ENCODE assay signal across 5 cellular contexts in the genomic region with DNA sequence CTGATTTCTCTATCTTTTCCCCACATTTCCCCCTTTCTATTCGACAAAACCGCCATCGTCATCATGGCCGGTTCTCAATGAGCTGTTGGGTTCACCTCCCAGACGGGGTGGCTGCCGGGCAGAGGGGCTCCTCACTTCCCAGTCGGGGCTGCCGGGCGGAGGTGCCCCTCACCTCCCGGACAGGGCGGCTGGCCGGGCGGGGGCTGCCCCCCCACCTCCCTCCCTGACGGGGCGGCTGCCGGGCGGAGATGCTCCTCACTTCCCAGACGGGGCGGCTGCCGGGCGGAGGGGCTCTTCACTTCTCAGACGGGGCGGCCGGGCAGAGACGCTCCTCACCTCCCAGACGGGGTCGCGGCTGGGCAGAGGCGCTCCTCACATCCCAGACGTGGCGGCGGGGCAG. TPM values are rescaled to one million over a fixed set of nuclear protein-coding genes. Genes with fewer than 3 reads are reported as not detected.
"Had no signal": no experiment of that assay in that cellular context is flagged by ENCODE, and none has a peak within 500 bp of the region (broad histone marks: within the 10 kb centered on the region; RNA-seq: fewer than 3 reads in every experiment).

No MANE protein-coding gene starts in this region.

RNA-seq across cellular contexts. Expression of a gene that starts 45.3 kb away (rescaled TPM):
- total RNA-seq: HepG2, HT1080, IMR-90, K562 had no signal

RNA-seq across cellular contexts. Expression of a gene that starts 47.6 kb away (rescaled TPM):
- total RNA-seq: K562 had no signal

RNA-seq across cellular contexts. Expression of a gene that starts 53.2 kb away (rescaled TPM):
- total RNA-seq: HepG2, HT1080, IMR-90, K562 had no signal

RNA-seq across cellular contexts. Expression of a gene that starts 56.8 kb away (rescaled TPM):
- total RNA-seq: HepG2, HT-29, HT1080, IMR-90, K562 had no signal
